Comparison of ENCODE assay signal across 7 cellular contexts in the genomic region with DNA sequence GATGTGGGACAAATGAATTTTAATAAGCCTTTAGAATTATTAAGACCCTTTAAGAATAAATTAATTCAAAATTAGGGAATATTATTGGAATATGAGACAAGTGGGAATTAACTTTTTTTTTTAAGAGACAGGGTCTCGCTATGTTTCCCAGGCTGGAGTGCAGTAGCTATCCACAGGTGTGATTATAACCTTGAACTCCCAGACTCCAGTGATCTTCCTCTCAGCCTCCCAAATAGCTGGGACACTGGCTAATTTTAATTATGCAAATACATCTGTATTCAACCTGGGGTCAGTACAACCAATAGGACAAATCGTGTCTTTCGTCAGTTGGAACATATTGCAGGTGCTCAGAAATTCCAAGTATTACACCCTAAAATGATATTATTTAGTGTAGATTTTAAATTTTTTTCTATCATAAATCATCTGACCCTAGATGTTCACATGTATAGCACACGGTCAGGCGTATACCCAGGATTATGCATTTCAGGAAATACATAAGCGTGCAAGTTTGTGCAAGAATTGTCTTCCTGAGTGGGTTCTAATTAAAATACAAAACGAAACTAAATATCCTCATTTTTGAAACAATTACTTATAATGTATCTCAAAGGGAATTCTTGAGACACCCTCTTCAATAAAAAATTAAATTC. TPM values are rescaled to one million over a fixed set of nuclear protein-coding genes. Genes with fewer than 3 reads are reported as not detected.
A peak's percentile ranks its signal among the peaks of the same experiment; 100 is the strongest.
DNase-seq lines count a peak whose midpoint lies in the region; ATAC-seq, FAIRE-seq and TF ChIP-seq lines count a peak whose summit lies in the region.

No MANE protein-coding gene starts in this region.

- ATAC-seq in psoas muscle = no peak

- FAIRE-seq in endothelial cell of umbilical vein (lab: Jason Lieb, UNC) (peak; percentile 15), GM12892 (lab: Jason Lieb, UNC) (no peak)

- no peaks in the 10 kb centered on the region for H3K9me1 ChIP-seq in endothelial cell of umbilical vein (replicated peaks; ENCODE audit: control insufficient read depth, extremely low read depth, insufficient read depth, low read length)

- dilution Hi-C loops in endothelial cell of umbilical vein (cut with MboI; ENCODE audit: extremely low pct_ligation_motif_present, low sequenced_read_pairs) = no loop called here

- H3K27me3 ChIP-seq in OCI-LY3 (ENCODE audit: low read depth, low read length) (no peaks in the 10 kb centered on the region), endothelial cell of umbilical vein (ENCODE audit: control insufficient read depth in 2 of 2, insufficient read depth in 2 of 2, low read length in 2 of 2) (no peaks in the 10 kb centered on the region), psoas muscle (ENCODE audit: insufficient read depth in 3 of 3, low read length in 2 of 3) (no peaks in the 10 kb centered on the region)

- H3K4me1 ChIP-seq in OCI-LY3 (ENCODE audit: low read length) = peaks cover 15% of the 10 kb centered on the region
- H3K4me1 ChIP-seq in endothelial cell of umbilical vein (ENCODE audit: control insufficient read depth, extremely low read depth, insufficient read depth, low read length) = peaks cover 15% of the 10 kb centered on the region
- H3K4me1 ChIP-seq in psoas muscle = peaks cover 16% of the 10 kb centered on the region

- H3K9ac ChIP-seq in OCI-LY3 (ENCODE audit: low read length) (peak overlapping the region; percentile 88), endothelial cell of umbilical vein (replicated peaks; ENCODE audit: extremely low read depth, insufficient read depth, low read length) (peak overlapping the region; percentile 89)

- POLR2A ChIA-PET in endothelial cell of umbilical vein (lab: Charles Lee) = no interaction called here

- peaks cover 33% of the 10 kb centered on the region for H4K20me1 ChIP-seq in OCI-LY3 (ENCODE audit: insufficient read depth, low read length)
- peaks cover 2% of the 10 kb centered on the region for H4K20me1 ChIP-seq in endothelial cell of umbilical vein (replicated peaks; ENCODE audit: control insufficient read depth, extremely low read depth, insufficient read depth, low read length)

- TF ChIP-seq POLR2A in endothelial cell of umbilical vein (IDR thresholded peaks at IDR 0.05; ENCODE audit: low read depth, low read length) = no peak
- TF ChIP-seq POLR2A in GM12892 (IDR thresholded peaks at IDR 0.05; ENCODE audit: low read depth, low read length) = no peak

- H3K4me2 ChIP-seq in OCI-LY3 (ENCODE audit: low read length) (peak overlapping the region; percentile 80), endothelial cell of umbilical vein (ENCODE audit: insufficient read depth, low read length) (peak overlapping the region; percentile 93)

- H2AFZ ChIP-seq in OCI-LY3 (ENCODE audit: low read depth, low read length) = no peak overlapping the region
- no peak overlapping the region for H2AFZ ChIP-seq in endothelial cell of umbilical vein (ENCODE audit: low read depth, low read length)

- TSS peak; percentile 33 for BruUV-seq in endothelial cell of umbilical vein (replicated peaks; lab: Mats Ljungman, UMichigan)

- H3K9me3 ChIP-seq in OCI-LY3 (ENCODE audit: insufficient read depth, low read length) = no peaks in the 10 kb centered on the region
- no peaks in the 10 kb centered on the region for H3K9me3 ChIP-seq in endothelial cell of umbilical vein (replicated peaks; ENCODE audit: control insufficient read depth, insufficient read depth, low read length)
- peaks cover 7% of the 10 kb centered on the region for H3K9me3 ChIP-seq in psoas muscle

- H3K27ac ChIP-seq in OCI-LY3 (ENCODE audit: low read length) = no peak overlapping the region
- H3K27ac ChIP-seq in endothelial cell of umbilical vein (ENCODE audit: insufficient read depth, low read depth, low read length) = no peak overlapping the region
- peak overlapping the region; percentile 96 for H3K27ac ChIP-seq in psoas muscle

- H3K36me3 ChIP-seq in OCI-LY3 (replicated peaks; ENCODE audit: low read depth, low read length) (no peaks in the 10 kb centered on the region), endothelial cell of umbilical vein (ENCODE audit: control insufficient read depth in 2 of 2, extremely low read depth in 1 of 2, insufficient read depth in 2 of 2, low read length in 2 of 2) (no peaks in the 10 kb centered on the region), psoas muscle (ENCODE audit: insufficient read depth in 1 of 2, low read depth in 1 of 2) (no peaks in the 10 kb centered on the region)

- no peak for TF ChIP-seq CTCF in GM12875 (IDR thresholded peaks at IDR 0.05; ENCODE audit: borderline replicate concordance, insufficient read depth, low read depth, low read length)
- TF ChIP-seq CTCF in OCI-LY3 (IDR thresholded peaks at IDR 0.05; ENCODE audit: low read depth, low read length) = no peak
- no peak for TF ChIP-seq CTCF in endothelial cell of umbilical vein (IDR thresholded peaks at IDR 0.05; ENCODE audit: extremely low read depth in 1 of 2, insufficient read depth in 1 of 2, low read depth in 1 of 2, low read length in 2 of 2)
- TF ChIP-seq CTCF in psoas muscle (IDR thresholded peaks at IDR 0.05) = no peak

- CTCF ChIA-PET in endothelial cell of umbilical vein (lab: Charles Lee) = interaction anchor here (0.7 to 2.2 kb wide), 9 partner anchors 11 to 296 kb away, joined by 3 to 24 read pairs (median 4); a partner anchor contains a TSS

- no peak for DNase-seq in endothelial cell of umbilical vein (ENCODE audit: low read depth, low spot score)
- no peak for DNase-seq in psoas muscle
- DNase-seq in T-helper 9 cell = no peak
- DNase-seq in SHP77 treated with DMSO at 0.1 percent for 48 hours (lab: John Stamatoyannopoulos, UW) = no peak
- no peak for DNase-seq in GM12892 (ENCODE audit: insufficient read length)

- H3K79me2 ChIP-seq in OCI-LY3 (ENCODE audit: low read length) = peaks cover 60% of the 10 kb centered on the region
- peaks cover 55% of the 10 kb centered on the region for H3K79me2 ChIP-seq in endothelial cell of umbilical vein (ENCODE audit: control insufficient read depth, insufficient read depth, low read length)

- intact Hi-C loops in endothelial cell of umbilical vein (cut with micrococcal nuclease) = loop anchor here (5.0 kb wide), 1 partner anchor 569 kb away; a partner anchor contains a TSS
- intact Hi-C loops in psoas muscle (cut with DNase I) = loop anchor here (5.0 kb wide), 3 partner anchors 46 to 169 kb away; a partner anchor contains a TSS

- 24 to 32% (median 28%) methylated on average over 7 of the region's 7 CpGs for WGBS in psoas muscle, 3 donors

- H3K4me3 ChIP-seq in GM12875 (ENCODE audit: low read depth, low read length) (peak overlapping the region; percentile 68), OCI-LY3 (ENCODE audit: low read length) (peak overlapping the region; percentile 96), endothelial cell of umbilical vein (replicated peaks in 1 of 3; ENCODE audit: insufficient read depth in 1 of 3, low read depth in 1 of 3, low read length in 3 of 3) (peak overlapping the region; percentile 87 to 95 (median 87)), psoas muscle (peak overlapping the region; percentile 96)

TF ChIP-seq in endothelial cell of umbilical vein, 7 proteins besides CTCF, POLR2A, EP300 and RAD21:
- no peak for TF ChIP-seq EZH2 (IDR thresholded peaks at IDR 0.05; ENCODE audit: borderline replicate concordance, low read depth, low read length, severe bottlenecking)
TF ChIP-seq in endothelial cell of umbilical vein: peak in this region for 0.

RNA-seq across cellular contexts. Expression of a gene that starts 1.2 kb away (rescaled TPM):
- 22.0 and 22.6 TPM in 2 replicates for total RNA-seq in endothelial cell of umbilical vein
- polyA plus RNA-seq in endothelial cell of umbilical vein = 4.3 and 7.1 TPM in 2 replicates
- 8.3 and 10.0 TPM in 2 replicates for polyA plus RNA-seq in endothelial cell of umbilical vein (2011; cell fraction: cytosol; rRNA removed)
- 9.9 and 15.2 TPM in 2 replicates for polyA plus RNA-seq in endothelial cell of umbilical vein (2011; cell fraction: nucleus; rRNA removed)
- 15.0 and 19.7 TPM in 2 replicates for polyA plus RNA-seq in endothelial cell of umbilical vein (2012)
- 2.7 and 4.6 TPM in 2 replicates for polyA minus RNA-seq in endothelial cell of umbilical vein
- polyA minus RNA-seq in endothelial cell of umbilical vein (2011; cell fraction: cytosol; rRNA and poly(A)+ RNA removed) = 10.5 TPM
- 12.7 and 13.5 TPM in 2 replicates for polyA minus RNA-seq in endothelial cell of umbilical vein (2011; cell fraction: nucleus; rRNA and poly(A)+ RNA removed)
- total RNA-seq in psoas muscle = 10 to 100 TPM; 34.4 to 47.2 (median 42.5) TPM
- 100 to 1,000 TPM in 1 of 3 donors, 10 to 100 TPM in 2; 17.6 to 108 (median 57.3) TPM for polyA plus RNA-seq in psoas muscle
- 55.8 TPM for polyA plus RNA-seq in GM12892 (2012; ENCODE audit: missing spikeins)

RNA-seq across cellular contexts. Expression of a gene that starts 47.8 kb away (rescaled TPM):
- total RNA-seq in endothelial cell of umbilical vein = 18.5 and 20.9 TPM in 2 replicates
- 15.1 and 16.0 TPM in 2 replicates for polyA plus RNA-seq in endothelial cell of umbilical vein
- 19.3 and 21.7 TPM in 2 replicates for polyA plus RNA-seq in endothelial cell of umbilical vein (2011; cell fraction: cytosol; rRNA removed)
- polyA plus RNA-seq in endothelial cell of umbilical vein (2011; cell fraction: nucleus; rRNA removed) = 22.8 and 31.2 TPM in 2 replicates
- 19.2 and 22.2 TPM in 2 replicates for polyA plus RNA-seq in endothelial cell of umbilical vein (2012)
- 12.9 and 17.1 TPM in 2 replicates for polyA minus RNA-seq in endothelial cell of umbilical vein
- polyA minus RNA-seq in endothelial cell of umbilical vein (2011; cell fraction: cytosol; rRNA and poly(A)+ RNA removed) = 16.8 TPM
- polyA minus RNA-seq in endothelial cell of umbilical vein (2011; cell fraction: nucleus; rRNA and poly(A)+ RNA removed) = 15.9 and 20.0 TPM in 2 replicates
- total RNA-seq in psoas muscle = 10 to 100 TPM; 15.4 to 27.6 (median 16.8) TPM
- polyA plus RNA-seq in psoas muscle = 10 to 100 TPM; 23.1 to 27.0 (median 25.0) TPM
- polyA plus RNA-seq in GM12892 (2012; ENCODE audit: missing spikeins) = 16.6 TPM
